Comparison of ENCODE assay signal across 8 cellular contexts in the genomic region with DNA sequence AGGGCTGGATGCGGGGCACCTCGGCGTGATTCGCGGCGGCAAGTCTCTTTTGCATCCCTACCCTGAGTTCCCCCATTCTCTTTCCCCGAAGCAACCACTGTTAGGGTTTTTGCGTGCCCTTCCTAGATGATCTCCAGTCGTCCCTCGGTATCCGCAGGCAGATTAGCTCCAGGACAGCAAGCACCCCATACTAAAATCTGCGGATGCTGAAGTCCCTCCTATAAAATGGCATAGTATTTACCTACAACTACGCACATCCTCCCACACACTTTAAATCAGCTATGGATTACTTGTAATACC. TPM values are rescaled to one million over a fixed set of nuclear protein-coding genes. Genes with fewer than 3 reads are reported as not detected.
DNase-seq lines count a peak whose midpoint lies in the region; ATAC-seq and TF ChIP-seq lines count a peak whose summit lies in the region.

No MANE protein-coding gene starts in this region.

- H3K4me3 Mint-ChIP-seq in neural progenitor cell: peak overlapping the region; percentile 88

- intact Hi-C loops in dorsolateral prefrontal cortex (cut with DNase I): loop anchor here in 1 of 2 donors (10.0 kb wide), 2 partner anchors 346 to 354 kb away; a partner anchor contains a TSS
- intact Hi-C loops in head of caudate nucleus (cut with DNase I): no loop called here

- ATAC-seq in GM19351 (IDR thresholded peaks at IDR 0.05; ENCODE audit: unreplicated experiment) (peak; percentile 12), HG02571 (IDR thresholded peaks at IDR 0.05; ENCODE audit: unreplicated experiment) (no peak)

- H3K4me3 ChIP-seq in MM.1S (ENCODE audit: low read length): peak overlapping the region; percentile 89
- peak overlapping the region; percentile 58 to 96 (median 83) for H3K4me3 ChIP-seq in dorsolateral prefrontal cortex
- H3K4me3 ChIP-seq in neural progenitor cell: peak overlapping the region; percentile 66

- peak overlapping the region; percentile 78 for H3K9ac ChIP-seq in MM.1S (ENCODE audit: low read length)
- H3K9ac ChIP-seq in neural progenitor cell: peak overlapping the region; percentile 10

- H2AFZ ChIP-seq in MM.1S (ENCODE audit: low read length) (peak overlapping the region; percentile 99), neural progenitor cell (replicated peaks) (peak overlapping the region; percentile 92)

- H3K4me2 ChIP-seq in MM.1S (ENCODE audit: low read depth, low read length): peak overlapping the region; percentile 86
- peak overlapping the region; percentile 91 for H3K4me2 ChIP-seq in neural progenitor cell

- H3K9me2 ChIP-seq in MM.1S (replicated peaks; ENCODE audit: insufficient read depth, low read length): no peaks in the 10 kb centered on the region

- H3K27me3 Mint-ChIP-seq in neural progenitor cell (ENCODE audit: insufficient read depth, low read depth): peaks cover 4% of the 10 kb centered on the region

- no peak for DNase-seq in MM.1S
- DNase-seq in dorsolateral prefrontal cortex: no peak
- DNase-seq in neural progenitor cell (ENCODE audit: low spot score): no peak
- no peak for DNase-seq in GOT3 (lab: John Stamatoyannopoulos, UW)
- no peak for DNase-seq in head of caudate nucleus
- DNase-seq in iPS-NIHi7 (ENCODE audit: extremely low spot score): no peak

- peak overlapping the region; percentile 18 for H3K27ac Mint-ChIP-seq in neural progenitor cell

- H3K4me1 Mint-ChIP-seq in neural progenitor cell: peaks cover 2% of the 10 kb centered on the region

- H3F3A ChIP-seq in MM.1S (ENCODE audit: insufficient read depth, low read length) (no peaks in the 10 kb centered on the region), neural progenitor cell (ENCODE audit: low read depth) (peaks cover 5% of the 10 kb centered on the region)

- H3K9me3 ChIP-seq in MM.1S (replicated peaks; ENCODE audit: insufficient read depth, low read length): no peaks in the 10 kb centered on the region
- H3K9me3 ChIP-seq in neural progenitor cell (ENCODE audit: low read depth): no peaks in the 10 kb centered on the region

- TF ChIP-seq CTCF in MM.1S (IDR thresholded peaks at IDR 0.05; ENCODE audit: low read length): no peak
- TF ChIP-seq CTCF in dorsolateral prefrontal cortex (IDR thresholded peaks at IDR 0.05 in 54 of 56, conservative IDR thresholded peaks at IDR 0.05 in 2 of 56; ENCODE audit: low read depth in 1 of 56, partially characterized antibody in 56 of 56): no peak
- TF ChIP-seq CTCF in neural progenitor cell (IDR thresholded peaks at IDR 0.05): no peak

- H3K27me3 ChIP-seq in MM.1S (replicated peaks; ENCODE audit: insufficient read depth, low read length) (no peaks in the 10 kb centered on the region), dorsolateral prefrontal cortex (no peaks in the 10 kb centered on the region), neural progenitor cell (peaks cover 9% of the 10 kb centered on the region)

- no peaks in the 10 kb centered on the region for H3K9me3 Mint-ChIP-seq in neural progenitor cell

- no peaks in the 10 kb centered on the region for H3K79me2 ChIP-seq in MM.1S (ENCODE audit: low read length)
- no peaks in the 10 kb centered on the region for H3K79me2 ChIP-seq in neural progenitor cell (ENCODE audit: low read depth)

- H4K20me1 ChIP-seq in MM.1S (ENCODE audit: insufficient read depth, low read length): no peaks in the 10 kb centered on the region
- H4K20me1 ChIP-seq in neural progenitor cell (ENCODE audit: low read depth): no peaks in the 10 kb centered on the region

- no peaks in the 10 kb centered on the region for H3K36me3 ChIP-seq in MM.1S (replicated peaks; ENCODE audit: insufficient read depth, low read length)
- H3K36me3 ChIP-seq in neural progenitor cell: no peaks in the 10 kb centered on the region

- H3K36me3 Mint-ChIP-seq in neural progenitor cell: no peaks in the 10 kb centered on the region

- H3K27ac ChIP-seq in MM.1S (ENCODE audit: low read length) (peak overlapping the region; percentile 2; the same call in 1 of the 2 replicates), dorsolateral prefrontal cortex (peak overlapping the region in 57 of 59 donors; percentile 14 to 96 (median 89)), neural progenitor cell (no peak overlapping the region)

- H3K4me1 ChIP-seq in MM.1S (ENCODE audit: low read length): no peaks in the 10 kb centered on the region; the same call in 1 of the 2 replicates
- H3K4me1 ChIP-seq in neural progenitor cell: peaks cover 4% of the 10 kb centered on the region

RNA-seq across cellular contexts. Expression of a gene that starts 22.8 kb away (rescaled TPM):
- total RNA-seq in dorsolateral prefrontal cortex (1 to 10 TPM in 63 of 120 experiments, under 1 TPM in 21, not detected in 36; 0.55 to 7.3 (median 1.5) TPM), neural progenitor cell (ENCODE audit: low replicate concordance) (not detected in 2 replicates)
